24 cellular contexts compared by ENCODE assay signal in the genomic region with DNA sequence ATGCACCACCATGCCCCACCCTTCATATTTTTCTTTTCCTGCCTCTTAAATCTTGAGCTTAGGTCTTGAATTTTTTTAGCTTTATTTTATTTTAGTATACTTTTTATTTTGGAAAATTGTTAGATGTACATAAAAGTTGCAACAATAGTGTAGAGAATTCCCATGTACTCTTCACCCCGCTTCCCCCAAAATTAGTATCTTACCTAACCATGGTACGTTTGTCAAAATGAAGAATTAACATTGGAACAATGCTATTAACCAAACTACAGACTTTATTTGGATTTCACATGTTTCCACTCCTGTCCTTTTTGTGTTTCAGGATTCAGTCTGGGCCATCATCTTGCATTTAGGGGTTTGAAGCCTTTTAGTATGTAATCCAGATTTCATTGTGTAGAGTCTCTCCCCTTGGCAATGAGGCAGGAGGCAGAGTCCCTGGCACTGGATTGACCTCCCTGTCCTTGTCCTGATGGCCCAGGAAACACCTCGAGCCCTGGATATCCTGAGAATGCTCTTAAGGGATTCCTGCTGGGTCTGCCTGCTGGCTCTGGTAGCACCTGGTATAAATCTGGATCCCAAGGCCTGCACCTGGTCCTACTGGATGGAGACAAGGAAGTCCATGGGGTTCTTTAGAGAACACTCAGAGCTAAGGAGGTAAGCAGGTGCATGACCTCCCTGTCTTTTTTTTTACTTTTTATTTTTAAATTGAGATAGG. TPM values are rescaled to one million over a fixed set of nuclear protein-coding genes. Genes with fewer than 3 reads are reported as not detected.
A peak's percentile ranks its signal among the peaks of the same experiment; 100 is the strongest.
DNase-seq lines count a peak whose midpoint lies in the region; ATAC-seq and TF ChIP-seq lines count a peak whose summit lies in the region.
"Had no signal": no experiment of that assay in that cellular context is flagged by ENCODE, and none has a peak within 500 bp of the region (broad histone marks: within the 10 kb centered on the region; RNA-seq: fewer than 3 reads in every experiment).

No MANE protein-coding gene starts in this region.

- H3K27ac Mint-ChIP-seq in nephron (peak overlapping the region; percentile 27 to 100 (median 92)), progenitor cell of endocrine pancreas (no peak overlapping the region)
- H3K27ac Mint-ChIP-seq: activated CD4-positive, alpha-beta memory T cell treated with anti-CD3 and anti-CD28 coated beads for 36 hours had no signal

- ATAC-seq in thoracic aorta (ENCODE audit: insufficient number of reproducible peaks, low FRiP score, low read depth) (no peak), GM19324 (IDR thresholded peaks at IDR 0.05; ENCODE audit: low FRiP score, unreplicated experiment) (no peak)
- ATAC-seq: activated CD4-positive, CD25-positive, alpha-beta regulatory T cell treated with anti-CD3 and anti-CD28 coated beads, Interleukin-2, amount 50 U/mL, for 24 hours; SK-N-SH treated with all-trans-retinoic acid at 6 μM for 48 hours; stimulated activated naive B cell treated with anti-CD40 and anti-IgM and Interleukin-4, amounts not matched to agents 10 μg/mL and 1 μg/mL and 100 μg/mL, for 72 hours; T-helper 17 cell had no signal

- no peaks in the 10 kb centered on the region for H3K27me3 ChIP-seq in thoracic aorta (replicated peaks; ENCODE audit: insufficient read depth)
- H3K27me3 ChIP-seq in esophagus squamous epithelium: no peaks in the 10 kb centered on the region

- intact Hi-C loops in esophagus squamous epithelium (cut with DNase I): no loop called here

- H3K4me1 ChIP-seq in thoracic aorta (ENCODE audit: control insufficient read depth in 1 of 2, low read depth in 2 of 2) (peaks cover 21 to 48% of the 10 kb centered on the region in 2 donors), esophagus squamous epithelium (peaks cover 15 to 60% (median 16%) of the 10 kb centered on the region in 3 donors)

- H3K27ac ChIP-seq in thoracic aorta (peak overlapping the region; percentile 88 to 95), esophagus squamous epithelium (peak overlapping the region in 2 of 4 donors; percentile 91 to 94)

- no peak for TF ChIP-seq CTCF in nephron (IDR thresholded peaks at IDR 0.05; ENCODE audit: unreplicated experiment in 3 of 3)
- TF ChIP-seq CTCF in thoracic aorta (IDR thresholded peaks at IDR 0.05): no peak
- no peak for TF ChIP-seq CTCF in progenitor cell of endocrine pancreas (IDR thresholded peaks at IDR 0.05; ENCODE audit: unreplicated experiment)
- no peak for TF ChIP-seq CTCF in esophagus squamous epithelium (IDR thresholded peaks at IDR 0.05)

- no peaks in the 10 kb centered on the region for H3K27me3 Mint-ChIP-seq in nephron (ENCODE audit: low read depth)
- peaks cover 54% of the 10 kb centered on the region for H3K27me3 Mint-ChIP-seq in progenitor cell of endocrine pancreas
- H3K27me3 Mint-ChIP-seq: activated CD4-positive, alpha-beta memory T cell treated with anti-CD3 and anti-CD28 coated beads for 36 hours; activated naive CD4-positive, alpha-beta T cell treated with anti-CD3 and anti-CD28 coated beads, Interleukin-2, amount 50 U/mL, for 24 hours had no signal

- H3K36me3 Mint-ChIP-seq in nephron (ENCODE audit: low read depth) (no peaks in the 10 kb centered on the region), progenitor cell of endocrine pancreas (ENCODE audit: insufficient read depth) (no peaks in the 10 kb centered on the region)
- H3K36me3 Mint-ChIP-seq: activated CD4-positive, alpha-beta memory T cell treated with anti-CD3 and anti-CD28 coated beads for 36 hours; activated naive CD4-positive, alpha-beta T cell treated with anti-CD3 and anti-CD28 coated beads, Interleukin-2, amount 50 U/mL, for 24 hours; stimulated activated naive B cell treated with anti-CD40 and anti-IgM and Interleukin-4, amounts not matched to agents 10 μg/mL and 1 μg/mL and 100 μg/mL, for 72 hours had no signal

- H3K9me3 Mint-ChIP-seq in nephron (no peaks in the 10 kb centered on the region), progenitor cell of endocrine pancreas (ENCODE audit: low read depth) (no peaks in the 10 kb centered on the region)
- H3K9me3 Mint-ChIP-seq: activated CD4-positive, alpha-beta memory T cell treated with anti-CD3 and anti-CD28 coated beads for 36 hours; activated naive CD4-positive, alpha-beta T cell treated with anti-CD3 and anti-CD28 coated beads, Interleukin-2, amount 50 U/mL, for 24 hours; activated T-helper 2 cell treated with anti-CD3 and anti-CD28 coated beads, Interferon-gamma antibody, Interleukin-2, Interleukin-4, amounts not matched to agents 10 μg/mL and 5 μg/mL and 100 μg/mL, durations not matched to agents 14 hours and 24 hours and 36 hours; stimulated activated naive B cell treated with anti-CD40 and anti-IgM and Interleukin-4, amounts not matched to agents 10 μg/mL and 1 μg/mL and 100 μg/mL, for 72 hours had no signal

- H3K4me1 Mint-ChIP-seq in nephron (peaks cover 44% of the 10 kb centered on the region), progenitor cell of endocrine pancreas (ENCODE audit: low read depth) (no peaks in the 10 kb centered on the region)

- TF ChIP-seq POLR2A in esophagus squamous epithelium (IDR thresholded peaks at IDR 0.05): no peak

- H3K4me3 Mint-ChIP-seq in nephron: peak overlapping the region in 1 of 3 experiments; percentile 44
- no peak overlapping the region for H3K4me3 Mint-ChIP-seq in progenitor cell of endocrine pancreas (ENCODE audit: low read depth)

- 92 to 95% methylated on average over 3 of the region's 3 CpGs for WGBS in esophagus squamous epithelium, 2 donors

- DNase-seq in NCI-H146 (lab: John Stamatoyannopoulos, UW) (peak; percentile 76), cerebellar cortex (ENCODE audit: low spot score) (peak; percentile 53), thoracic aorta (ENCODE audit: low spot score) (no peak), progenitor cell of endocrine pancreas (ENCODE audit: low spot score, unreplicated experiment) (no peak), esophagus squamous epithelium (lab: John Stamatoyannopoulos, UW) (no peak)
- DNase-seq: activated CD4-positive, alpha-beta memory T cell treated with anti-CD3 and anti-CD28 coated beads for 36 hours; activated CD8-positive, alpha-beta memory T cell treated with anti-CD3 and anti-CD28 coated beads, Interleukin-2, amount 50 U/mL, for 48 hours; DMS53; H7; NCI-H1105 treated with DMSO at 0.1 percent for 48 hours; NCI-H446; NCI-H774; nucleus accumbens; stimulated activated CD4-positive, alpha-beta T cell treated with anti-CD3 and anti-CD28 coated beads, Interleukin-4, amount 100 ng/mL, for 4 hours; stimulated activated naive B cell treated with anti-CD40 and anti-IgM and Interleukin-4, amounts not matched to agents 10 μg/mL and 1 μg/mL and 100 μg/mL, for 72 hours; T-helper 17 cell had no signal

- H3K4me3 ChIP-seq in thoracic aorta (no peak overlapping the region), esophagus squamous epithelium (no peak overlapping the region)
- H3K4me3 ChIP-seq: K562 had no signal

- H3K36me3 ChIP-seq in thoracic aorta (no peaks in the 10 kb centered on the region), esophagus squamous epithelium (no peaks in the 10 kb centered on the region)
- H3K36me3 ChIP-seq: BLaER1 treated with 17β-estradiol and CSF1 and Interleukin-3, amounts not matched to agents 10 nM and 100 nM had no signal

- H3K9me3 ChIP-seq in thoracic aorta (no peaks in the 10 kb centered on the region), esophagus squamous epithelium (no peaks in the 10 kb centered on the region)
- H3K9me3 ChIP-seq: BLaER1 treated with 17β-estradiol and CSF1 and Interleukin-3, amounts not matched to agents 10 nM and 100 nM had no signal

RNA-seq across cellular contexts. Expression of a gene that starts 19.9 kb away (rescaled TPM):
- total RNA-seq in thoracic aorta (100 to 1,000 TPM; 170 to 222 TPM), progenitor cell of endocrine pancreas (134 and 145 TPM in 2 replicates), esophagus squamous epithelium (100 to 1,000 TPM in 1 of 4 donors, 10 to 100 TPM in 3; 47.1 to 120 (median 71.7) TPM)

RNA-seq across cellular contexts. Expression of a gene that starts 47.9 kb away (rescaled TPM):
- 10 to 100 TPM in 1 of 2 donors, 1 to 10 TPM in 1; 2.2 to 15.3 TPM for total RNA-seq in thoracic aorta
- total RNA-seq in progenitor cell of endocrine pancreas: 3.9 and 4.4 TPM in 2 replicates
- 1 to 10 TPM; 1.9 to 3.4 (median 2.5) TPM for total RNA-seq in esophagus squamous epithelium

Comparison
In these comparisons a context has a peak if more than half of its experiments do, and no peak if none do; other contexts are left out.
1. DNase-seq: peak in NCI-H146 (single experiment) and cerebellar cortex (single experiment); none in thoracic aorta (single experiment), progenitor cell of endocrine pancreas (single experiment) and esophagus squamous epithelium (single experiment).